8 cellular contexts compared by ENCODE assay signal in genomic region chr1:151254217-151255213, GRCh38. TPM values are rescaled to one million over a fixed set of nuclear protein-coding genes. Genes with fewer than 3 reads are reported as not detected.
DNase-seq lines count a peak whose midpoint lies in the region; ATAC-seq and TF ChIP-seq lines count a peak whose summit lies in the region.

PSMD4 (plus strand) TSS chr1:151254734; CDS start chr1:151254783, 49 bp downstream.

- peak; percentile 99 for ATAC-seq in gastroesophageal sphincter

- no peak for TF ChIP-seq CTCF in gastroesophageal sphincter (IDR thresholded peaks at IDR 0.05)
- TF ChIP-seq CTCF in neutrophil (IDR thresholded peaks at IDR 0.05): peak; percentile 10

- H3K9me3 Mint-ChIP-seq in activated naive CD4-positive, alpha-beta T cell treated with anti-CD3 and anti-CD28 coated beads for 36 hours: no peaks in the 10 kb centered on the region

- no peaks in the 10 kb centered on the region for H3K9me3 ChIP-seq in gastroesophageal sphincter
- no peaks in the 10 kb centered on the region for H3K9me3 ChIP-seq in neutrophil

- no peaks in the 10 kb centered on the region for H3K27me3 ChIP-seq in gastroesophageal sphincter
- H3K27me3 ChIP-seq in neutrophil: no peaks in the 10 kb centered on the region

- peaks cover 31% of the 10 kb centered on the region for H3K4me1 Mint-ChIP-seq in activated naive CD4-positive, alpha-beta T cell treated with anti-CD3 and anti-CD28 coated beads for 36 hours (ENCODE audit: low read depth)

- peak within 1 kb of the TSS; percentile 63 to 93 (median 92) for H3K27ac ChIP-seq in gastroesophageal sphincter
- H3K27ac ChIP-seq in neutrophil: peak within 1 kb of the TSS; percentile 90
- H3K27ac ChIP-seq in substantia nigra (ENCODE audit: low read depth, low read length, poor library complexity, severe bottlenecking): peak within 1 kb of the TSS; percentile 72

- POLR2A ChIA-PET in HEK293T (lab: Yijun Ruan, JAX): interaction anchor here (0.6 to 2.2 kb wide), 18 partner anchors 8 to 486 kb away, joined by 3 to 27 read pairs (median 4); partner anchors contain the start of genes MINDY1, PIP5K1A, VPS72 and ZNF687

- peaks cover 2% of the 10 kb centered on the region for H3K27me3 Mint-ChIP-seq in activated naive CD4-positive, alpha-beta T cell treated with anti-CD3 and anti-CD28 coated beads for 36 hours (ENCODE audit: low read depth)

- H3K36me3 Mint-ChIP-seq in activated naive CD4-positive, alpha-beta T cell treated with anti-CD3 and anti-CD28 coated beads for 36 hours (ENCODE audit: low read depth): peaks cover 15% of the 10 kb centered on the region

- H3K4me1 ChIP-seq in gastroesophageal sphincter: peaks cover 3 to 43% (median 8%) of the 10 kb centered on the region in 3 donors
- H3K4me1 ChIP-seq in neutrophil (ENCODE audit: control insufficient read depth in 1 of 2, insufficient read depth in 1 of 2, low read depth in 1 of 2, low read length in 1 of 2): peaks cover 15 to 16% of the 10 kb centered on the region in 2 experiments

- peaks cover 0 to 2% of the 10 kb centered on the region in 2 donors for H3K36me3 ChIP-seq in gastroesophageal sphincter
- peaks cover 5% of the 10 kb centered on the region for H3K36me3 ChIP-seq in neutrophil

- peak within 1 kb of the TSS; percentile 95 for H3K4me3 Mint-ChIP-seq in activated naive CD4-positive, alpha-beta T cell treated with anti-CD3 and anti-CD28 coated beads for 36 hours

- peak; percentile 54 to 66 for TF ChIP-seq POLR2A in gastroesophageal sphincter (IDR thresholded peaks at IDR 0.05)

- 11 to 49% methylated on average over 17 to 30 of the region's 56 CpGs for WGBS in gastroesophageal sphincter (ENCODE audit: low coverage in 1 of 2), 2 donors

- CTCF ChIA-PET in HEK293T (lab: Yijun Ruan, JAX): interaction anchor here (0.5 to 1.2 kb wide), 2 partner anchors 152 to 158 kb away, joined by 4 to 5 read pairs; no protein-coding TSS in a partner anchor
- CTCF ChIA-PET in activated naive CD4-positive, alpha-beta T cell treated with anti-CD3 and anti-CD28 coated beads for 36 hours (lab: Charles Lee): interaction anchor here (0.9 to 1.8 kb wide), 6 partner anchors 27 to 183 kb away, joined by 3 to 4 read pairs (median 3); partner anchors contain the start of genes PIP5K1A and ZNF687

- intact Hi-C loops in activated naive CD4-positive, alpha-beta T cell treated with anti-CD3 and anti-CD28 coated beads for 36 hours (cut with micrococcal nuclease): loop anchor here (1.0 kb wide), 6 partner anchors 23 to 357 kb away; partner anchors contain the start of genes PIP5K1A, RFX5 and VPS72

- TF ChIP-seq EP300 in gastroesophageal sphincter (IDR thresholded peaks at IDR 0.05): no peak

- DNase-seq in GF-D8 (lab: John Stamatoyannopoulos, UW) (peak; percentile 94), HEK293T (ENCODE audit: extremely low spot score) (peak; percentile 99), NAMALWA (ENCODE audit: low spot score) (peak; percentile 99), SK-N-DZ (ENCODE audit: low spot score) (peak; percentile 99), substantia nigra (lab: John Stamatoyannopoulos, UW) (peak; percentile 53 to 93 (median 88))
- peak; percentile 97 for DNase-seq in activated naive CD4-positive, alpha-beta T cell treated with anti-CD3 and anti-CD28 coated beads for 36 hours

- H3K27ac Mint-ChIP-seq in activated naive CD4-positive, alpha-beta T cell treated with anti-CD3 and anti-CD28 coated beads for 36 hours: peak within 1 kb of the TSS; percentile 92

- H3K4me3 ChIP-seq in gastroesophageal sphincter (peak within 1 kb of the TSS; percentile 72 to 89), neutrophil (ENCODE audit: low read depth in 1 of 2, low read length in 1 of 2) (peak within 1 kb of the TSS; percentile 69 to 84)

TF ChIP-seq in HEK293T, 16 proteins besides CTCF, POLR2A, EP300 and RAD21:
- peak; percentile 93 for TF ChIP-seq ELF4 (IDR thresholded peaks at IDR 0.05)
- TF ChIP-seq TARDBP (IDR thresholded peaks at IDR 0.05): no peak
- TF ChIP-seq L3MBTL2 (conservative IDR thresholded peaks at IDR 0.05): peak; percentile 91

RNA-seq across cellular contexts. Expression of gene PSMD4, which starts in this region (rescaled TPM):
- polyA plus RNA-seq in SK-N-DZ (2014; cell fraction: cytosol; rRNA removed): 322 and 409 TPM in 2 replicates
- polyA plus RNA-seq in SK-N-DZ (2014; cell fraction: nucleus; rRNA removed): 187 and 236 TPM in 2 replicates
- total RNA-seq in activated naive CD4-positive, alpha-beta T cell treated with anti-CD3 and anti-CD28 coated beads for 36 hours: 100 to 1,000 TPM; 167 to 192 TPM
- 100 to 1,000 TPM; 163 to 184 (median 171) TPM for total RNA-seq in gastroesophageal sphincter

Comparison
In these comparisons a context has a peak if more than half of its experiments do, and no peak if none do; other contexts are left out.
1. Peak in every context shown above with its lines: DNase-seq, ATAC-seq, H3K4me3 ChIP-seq and H3K27ac ChIP-seq.